2 cellular contexts compared by ENCODE assay signal in the genomic region with DNA sequence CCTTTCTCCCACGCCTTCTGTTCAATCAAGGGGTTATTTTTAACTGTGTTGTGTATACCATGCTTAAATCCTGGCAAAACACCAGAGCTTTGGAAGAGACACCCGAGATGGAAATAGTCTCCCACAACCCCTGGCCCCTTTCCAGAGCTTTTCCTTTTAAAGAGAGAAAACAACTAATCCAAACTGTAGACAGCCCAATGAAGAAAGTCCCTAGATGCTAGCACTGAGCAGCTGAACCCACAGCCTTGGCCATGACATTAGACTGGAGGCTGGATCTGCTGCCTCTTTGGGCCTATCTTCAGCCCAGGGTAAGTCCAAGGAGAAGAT.
TF ChIP-seq lines count a peak whose summit lies in the region.

No MANE protein-coding gene starts in this region.

TF ChIP-seq in HepG2, 621 proteins besides CTCF, POLR2A, EP300 and RAD21 (continued from another document):
- TF ChIP-seq, protein P1, sequence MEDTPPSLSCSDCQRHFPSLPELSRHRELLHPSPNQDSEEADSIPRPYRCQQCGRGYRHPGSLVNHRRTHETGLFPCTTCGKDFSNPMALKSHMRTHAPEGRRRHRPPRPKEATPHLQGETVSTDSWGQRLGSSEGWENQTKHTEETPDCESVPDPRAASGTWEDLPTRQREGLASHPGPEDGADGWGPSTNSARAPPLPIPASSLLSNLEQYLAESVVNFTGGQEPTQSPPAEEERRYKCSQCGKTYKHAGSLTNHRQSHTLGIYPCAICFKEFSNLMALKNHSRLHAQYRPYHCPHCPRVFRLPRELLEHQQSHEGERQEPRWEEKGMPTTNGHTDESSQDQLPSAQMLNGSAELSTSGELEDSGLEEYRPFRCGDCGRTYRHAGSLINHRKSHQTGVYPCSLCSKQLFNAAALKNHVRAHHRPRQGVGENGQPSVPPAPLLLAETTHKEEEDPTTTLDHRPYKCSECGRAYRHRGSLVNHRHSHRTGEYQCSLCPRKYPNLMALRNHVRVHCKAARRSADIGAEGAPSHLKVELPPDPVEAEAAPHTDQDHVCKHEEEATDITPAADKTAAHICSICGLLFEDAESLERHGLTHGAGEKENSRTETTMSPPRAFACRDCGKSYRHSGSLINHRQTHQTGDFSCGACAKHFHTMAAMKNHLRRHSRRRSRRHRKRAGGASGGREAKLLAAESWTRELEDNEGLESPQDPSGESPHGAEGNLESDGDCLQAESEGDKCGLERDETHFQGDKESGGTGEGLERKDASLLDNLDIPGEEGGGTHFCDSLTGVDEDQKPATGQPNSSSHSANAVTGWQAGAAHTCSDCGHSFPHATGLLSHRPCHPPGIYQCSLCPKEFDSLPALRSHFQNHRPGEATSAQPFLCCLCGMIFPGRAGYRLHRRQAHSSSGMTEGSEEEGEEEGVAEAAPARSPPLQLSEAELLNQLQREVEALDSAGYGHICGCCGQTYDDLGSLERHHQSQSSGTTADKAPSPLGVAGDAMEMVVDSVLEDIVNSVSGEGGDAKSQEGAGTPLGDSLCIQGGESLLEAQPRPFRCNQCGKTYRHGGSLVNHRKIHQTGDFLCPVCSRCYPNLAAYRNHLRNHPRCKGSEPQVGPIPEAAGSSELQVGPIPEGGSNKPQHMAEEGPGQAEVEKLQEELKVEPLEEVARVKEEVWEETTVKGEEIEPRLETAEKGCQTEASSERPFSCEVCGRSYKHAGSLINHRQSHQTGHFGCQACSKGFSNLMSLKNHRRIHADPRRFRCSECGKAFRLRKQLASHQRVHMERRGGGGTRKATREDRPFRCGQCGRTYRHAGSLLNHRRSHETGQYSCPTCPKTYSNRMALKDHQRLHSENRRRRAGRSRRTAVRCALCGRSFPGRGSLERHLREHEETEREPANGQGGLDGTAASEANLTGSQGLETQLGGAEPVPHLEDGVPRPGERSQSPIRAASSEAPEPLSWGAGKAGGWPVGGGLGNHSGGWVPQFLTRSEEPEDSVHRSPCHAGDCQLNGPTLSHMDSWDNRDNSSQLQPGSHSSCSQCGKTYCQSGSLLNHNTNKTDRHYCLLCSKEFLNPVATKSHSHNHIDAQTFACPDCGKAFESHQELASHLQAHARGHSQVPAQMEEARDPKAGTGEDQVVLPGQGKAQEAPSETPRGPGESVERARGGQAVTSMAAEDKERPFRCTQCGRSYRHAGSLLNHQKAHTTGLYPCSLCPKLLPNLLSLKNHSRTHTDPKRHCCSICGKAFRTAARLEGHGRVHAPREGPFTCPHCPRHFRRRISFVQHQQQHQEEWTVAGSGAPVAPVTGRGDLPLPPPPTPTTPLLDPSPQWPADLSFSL (CRISPR knock-in tag; IDR thresholded peaks at IDR 0.05) = no peak

TF ChIP-seq in WTC11, 78 proteins besides CTCF, POLR2A, EP300 and RAD21 (continued from another document):
- TF ChIP-seq ATF6 (CRISPR knock-in tag; IDR thresholded peaks at IDR 0.05) (no peak), NR2C2 (CRISPR knock-in tag; IDR thresholded peaks at IDR 0.05) (no peak), AR (CRISPR knock-in tag; IDR thresholded peaks at IDR 0.05) (no peak), ERG (CRISPR knock-in tag; IDR thresholded peaks at IDR 0.05) (no peak), ZSCAN18 (CRISPR knock-in tag; IDR thresholded peaks at IDR 0.05) (no peak), SMAD4 (CRISPR knock-in tag; IDR thresholded peaks at IDR 0.05) (no peak), ATF2 (CRISPR knock-in tag; IDR thresholded peaks at IDR 0.05; ENCODE audit: borderline replicate concordance, low read depth) (no peak), STAT6 (CRISPR knock-in tag; conservative IDR thresholded peaks at IDR 0.05; ENCODE audit: low read depth) (no peak)
- TF ChIP-seq, protein P2, sequence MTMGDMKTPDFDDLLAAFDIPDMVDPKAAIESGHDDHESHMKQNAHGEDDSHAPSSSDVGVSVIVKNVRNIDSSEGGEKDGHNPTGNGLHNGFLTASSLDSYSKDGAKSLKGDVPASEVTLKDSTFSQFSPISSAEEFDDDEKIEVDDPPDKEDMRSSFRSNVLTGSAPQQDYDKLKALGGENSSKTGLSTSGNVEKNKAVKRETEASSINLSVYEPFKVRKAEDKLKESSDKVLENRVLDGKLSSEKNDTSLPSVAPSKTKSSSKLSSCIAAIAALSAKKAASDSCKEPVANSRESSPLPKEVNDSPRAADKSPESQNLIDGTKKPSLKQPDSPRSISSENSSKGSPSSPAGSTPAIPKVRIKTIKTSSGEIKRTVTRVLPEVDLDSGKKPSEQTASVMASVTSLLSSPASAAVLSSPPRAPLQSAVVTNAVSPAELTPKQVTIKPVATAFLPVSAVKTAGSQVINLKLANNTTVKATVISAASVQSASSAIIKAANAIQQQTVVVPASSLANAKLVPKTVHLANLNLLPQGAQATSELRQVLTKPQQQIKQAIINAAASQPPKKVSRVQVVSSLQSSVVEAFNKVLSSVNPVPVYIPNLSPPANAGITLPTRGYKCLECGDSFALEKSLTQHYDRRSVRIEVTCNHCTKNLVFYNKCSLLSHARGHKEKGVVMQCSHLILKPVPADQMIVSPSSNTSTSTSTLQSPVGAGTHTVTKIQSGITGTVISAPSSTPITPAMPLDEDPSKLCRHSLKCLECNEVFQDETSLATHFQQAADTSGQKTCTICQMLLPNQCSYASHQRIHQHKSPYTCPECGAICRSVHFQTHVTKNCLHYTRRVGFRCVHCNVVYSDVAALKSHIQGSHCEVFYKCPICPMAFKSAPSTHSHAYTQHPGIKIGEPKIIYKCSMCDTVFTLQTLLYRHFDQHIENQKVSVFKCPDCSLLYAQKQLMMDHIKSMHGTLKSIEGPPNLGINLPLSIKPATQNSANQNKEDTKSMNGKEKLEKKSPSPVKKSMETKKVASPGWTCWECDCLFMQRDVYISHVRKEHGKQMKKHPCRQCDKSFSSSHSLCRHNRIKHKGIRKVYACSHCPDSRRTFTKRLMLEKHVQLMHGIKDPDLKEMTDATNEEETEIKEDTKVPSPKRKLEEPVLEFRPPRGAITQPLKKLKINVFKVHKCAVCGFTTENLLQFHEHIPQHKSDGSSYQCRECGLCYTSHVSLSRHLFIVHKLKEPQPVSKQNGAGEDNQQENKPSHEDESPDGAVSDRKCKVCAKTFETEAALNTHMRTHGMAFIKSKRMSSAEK (CRISPR knock-in tag; IDR thresholded peaks at IDR 0.05; ENCODE audit: borderline replicate concordance) = no peak
- TF ChIP-seq, protein P3, sequence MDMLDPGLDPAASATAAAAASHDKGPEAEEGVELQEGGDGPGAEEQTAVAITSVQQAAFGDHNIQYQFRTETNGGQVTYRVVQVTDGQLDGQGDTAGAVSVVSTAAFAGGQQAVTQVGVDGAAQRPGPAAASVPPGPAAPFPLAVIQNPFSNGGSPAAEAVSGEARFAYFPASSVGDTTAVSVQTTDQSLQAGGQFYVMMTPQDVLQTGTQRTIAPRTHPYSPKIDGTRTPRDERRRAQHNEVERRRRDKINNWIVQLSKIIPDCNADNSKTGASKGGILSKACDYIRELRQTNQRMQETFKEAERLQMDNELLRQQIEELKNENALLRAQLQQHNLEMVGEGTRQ (CRISPR knock-in tag; IDR thresholded peaks at IDR 0.05) = no peak
